Comparison of ENCODE assay signal across 8 cellular contexts in the genomic region with DNA sequence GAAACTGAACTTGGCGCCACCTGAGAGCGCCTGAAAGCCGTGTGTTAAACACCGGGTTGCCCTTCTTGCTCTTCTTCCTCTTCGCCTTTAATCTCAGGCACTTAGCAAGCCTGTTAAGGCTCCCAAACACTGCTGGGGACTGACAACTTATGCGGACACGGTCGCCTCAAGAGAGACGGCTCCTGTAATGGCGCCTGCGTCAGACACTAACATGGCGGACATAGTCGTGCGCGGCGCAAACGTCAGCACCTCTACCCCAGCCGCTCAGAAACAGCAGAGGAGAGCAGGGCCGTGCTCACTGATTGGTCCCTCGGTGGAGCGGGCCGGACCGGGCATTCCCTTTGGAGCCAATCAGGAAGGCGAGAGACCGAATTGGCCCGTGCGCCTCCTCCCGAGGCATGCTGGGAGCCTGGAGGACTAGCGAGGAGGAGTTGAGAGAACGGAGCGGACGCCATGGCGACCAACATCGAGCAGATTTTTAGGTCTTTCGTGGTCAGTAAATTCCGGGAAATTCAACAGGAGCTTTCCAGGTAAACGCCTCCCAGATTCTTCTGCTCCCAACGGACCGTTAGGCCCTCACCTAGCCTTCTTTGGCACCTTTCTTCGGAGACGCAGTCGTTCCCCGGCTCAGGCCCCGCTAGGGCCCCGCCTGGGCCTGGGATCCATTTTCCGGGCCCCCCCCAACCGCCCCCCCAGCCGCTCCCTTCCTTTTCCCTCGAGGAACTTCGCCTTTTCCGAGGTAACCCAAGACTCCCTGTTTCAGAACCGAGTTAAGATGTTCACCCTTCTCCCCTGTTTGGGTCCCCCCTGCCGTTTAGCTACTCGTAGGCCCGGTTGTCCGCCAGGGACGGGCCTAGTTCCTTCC. TPM values are rescaled to one million over a fixed set of nuclear protein-coding genes. Genes with fewer than 3 reads are reported as not detected.
DNase-seq lines count a peak whose midpoint lies in the region; ATAC-seq and TF ChIP-seq lines count a peak whose summit lies in the region.

TSS of gene SON (plus strand) at position 399 of the 865 bp plus-strand sequence. CDS start at position 454, 55 bp downstream.

- peak within 1 kb of the TSS; percentile 99 to 100 (median 100) for H3K27ac Mint-ChIP-seq in CD14-positive monocyte

- H3K4me1 ChIP-seq in left lung: peaks cover 17 to 44% of the 10 kb centered on the region in 2 donors

- peaks cover 17 to 30% of the 10 kb centered on the region in 2 donors for H3K36me3 Mint-ChIP-seq in CD14-positive monocyte

- ATAC-seq in GM19397 (IDR thresholded peaks at IDR 0.05; ENCODE audit: unreplicated experiment) (peak; percentile 88), HG03571 (IDR thresholded peaks at IDR 0.05; ENCODE audit: unreplicated experiment) (peak; percentile 86), left lung (peak; percentile 96)

- TF ChIP-seq CTCF in CD14-positive monocyte (IDR thresholded peaks at IDR 0.05): no peak
- no peak for TF ChIP-seq CTCF in left lung (IDR thresholded peaks at IDR 0.05)

- no peaks in the 10 kb centered on the region for H3K9me3 Mint-ChIP-seq in CD14-positive monocyte

- peaks cover 36% of the 10 kb centered on the region for H3K4me1 Mint-ChIP-seq in CD14-positive monocyte

- H3K27ac ChIP-seq in left lung: peak within 1 kb of the TSS; percentile 99

- H3K36me3 ChIP-seq in left lung: peaks cover 0 to 31% of the 10 kb centered on the region in 2 donors

- peak; percentile 99 for DNase-seq in CD14-positive monocyte (ENCODE audit: low spot score)
- DNase-seq in NCI-H82 (lab: John Stamatoyannopoulos, UW): peak; percentile 100
- peak; percentile 96 to 98 for DNase-seq in activated CD4-positive, alpha-beta T cell treated with anti-CD3 and anti-CD28 coated beads, Interleukin-2, amount 50 U/mL, for 48 hours
- peak; percentile 99 for DNase-seq in dermis blood vessel endothelial cell
- peak; percentile 98 to 100 for DNase-seq in left lung
- peak; percentile 93 to 95 for DNase-seq in stimulated activated CD4-positive, alpha-beta T cell treated with anti-CD3 and anti-CD28 coated beads, Interleukin-2, amount 100 ng/mL, for 48 hours

- H3K27me3 Mint-ChIP-seq in CD14-positive monocyte (ENCODE audit: low read depth in 3 of 3): no peaks in the 10 kb centered on the region

- no peaks in the 10 kb centered on the region for H3K27me3 ChIP-seq in left lung

- intact Hi-C loops in CD14-positive monocyte (cut with micrococcal nuclease) (loop anchor here (2.0 to 10.0 kb wide), 6 partner anchors 44 to 771 kb away; partner anchors contain the start of genes CRYZL1 (in 2 of the 2), DONSON (in 1 of the 2), ITSN1 (in 1 of the 2) and PAXBP1 (in 1 of the 2)), left lung (cut with DNase I) (no loop called here)

- H3K4me3 ChIP-seq in left lung: peak within 1 kb of the TSS; percentile 61 to 81

- peak within 1 kb of the TSS; percentile 84 to 97 for H3K4me3 Mint-ChIP-seq in CD14-positive monocyte

- H3K9me3 ChIP-seq in left lung: no peaks in the 10 kb centered on the region

RNA-seq across cellular contexts. Expression of gene SON, which starts in this region (rescaled TPM):
- 100 to 1,000 TPM; 184 to 269 TPM for polyA plus RNA-seq in CD14-positive monocyte
- total RNA-seq in dermis blood vessel endothelial cell (180 and 275 TPM in 2 replicates), left lung (100 to 1,000 TPM; 237 to 299 TPM)

Comparison
In these comparisons a context has a peak if more than half of its experiments do, and no peak if none do; other contexts are left out.
1. Peak in every context shown above with its lines: DNase-seq, ATAC-seq, H3K4me3 ChIP-seq and H3K27ac ChIP-seq.
2. intact Hi-C loops: an anchor here in CD14-positive monocyte (2.0 to 10.0 kb wide); none called in left lung.